18 cellular contexts compared by ENCODE assay signal in the genomic region with DNA sequence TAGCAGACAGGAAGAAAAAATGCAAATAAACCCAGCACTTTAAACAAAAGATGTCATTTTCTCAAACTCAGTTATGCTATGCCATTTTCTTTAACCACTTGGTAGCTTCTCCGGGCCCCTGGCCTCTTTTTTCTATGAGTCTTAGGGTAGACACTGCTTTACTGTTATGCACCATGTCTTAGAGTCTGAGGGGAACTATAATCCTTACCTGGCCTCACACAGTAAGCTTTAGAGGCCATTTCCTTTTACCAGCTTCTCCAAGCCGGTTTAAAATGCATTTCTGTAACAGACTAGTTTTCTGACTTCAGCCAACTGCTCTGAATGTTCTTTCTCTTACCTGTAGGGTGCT.
DNase-seq lines count a peak whose midpoint lies in the region; ATAC-seq and TF ChIP-seq lines count a peak whose summit lies in the region.
"Had no signal": no experiment of that assay in that cellular context is flagged by ENCODE, and none has a peak within 500 bp of the region (broad histone marks: within the 10 kb centered on the region; RNA-seq: fewer than 3 reads in every experiment).

No MANE protein-coding gene starts in this region.

- H4K20me1 ChIP-seq in GM23338 (replicated peaks; ENCODE audit: insufficient read depth) (no peaks in the 10 kb centered on the region), hepatocyte (ENCODE audit: insufficient read depth, poor library complexity, severe bottlenecking) (no peaks in the 10 kb centered on the region)

- H3K9me2 ChIP-seq in GM23338 (ENCODE audit: insufficient read depth) (no peaks in the 10 kb centered on the region), hepatocyte (replicated peaks; ENCODE audit: insufficient read depth) (no peaks in the 10 kb centered on the region)

- peak overlapping the region; percentile 14; the same call in 1 of the 2 replicates for H3K27ac Mint-ChIP-seq in GM23338
- H3K27ac Mint-ChIP-seq: activated CD8-positive, alpha-beta T cell treated with anti-CD3 and anti-CD28 coated beads for 36 hours; naive thymus-derived CD4-positive, alpha-beta T cell; progenitor cell of endocrine pancreas; WTC11 had no signal

- WGBS in hepatocyte (ENCODE audit: low lambda C conversion rate, missing lambda C conversion rate), result 77% methylated on average over 2 of the region's 2 CpGs

- TF ChIP-seq CTCF in GM23338 (conservative IDR thresholded peaks at IDR 0.05; ENCODE audit: low read depth in 2 of 2), result no peak
- TF ChIP-seq CTCF in hepatocyte (IDR thresholded peaks at IDR 0.05; ENCODE audit: poor library complexity), result no peak
- no peak for TF ChIP-seq CTCF in gastrocnemius medialis (IDR thresholded peaks at IDR 0.05 in 4 of 5, conservative IDR thresholded peaks at IDR 0.05 in 1 of 5)

- H3K9me3 ChIP-seq in hepatocyte (ENCODE audit: low read depth), result no peaks in the 10 kb centered on the region
- H3K9me3 ChIP-seq in gastrocnemius medialis, result no peaks in the 10 kb centered on the region

- ATAC-seq in GM23338 (no peak), SK-N-SH treated with all-trans-retinoic acid at 6 μM for 48 hours (peak; percentile 66), gastrocnemius medialis (no peak), HG02588 (IDR thresholded peaks at IDR 0.05; ENCODE audit: unreplicated experiment) (no peak), HG02970 (IDR thresholded peaks at IDR 0.05; ENCODE audit: low FRiP score, unreplicated experiment) (no peak)
- ATAC-seq: activated CD8-positive, alpha-beta T cell treated with anti-CD3 and anti-CD28 coated beads for 36 hours; activated naive CD8-positive, alpha-beta T cell treated with anti-CD3 and anti-CD28 coated beads, Interleukin-2, amount 50 U/mL, for 24 hours; effector memory CD8-positive, alpha-beta T cell; naive thymus-derived CD4-positive, alpha-beta T cell had no signal

- H3K4me1 ChIP-seq in GM23338 (ENCODE audit: insufficient read depth), result no peaks in the 10 kb centered on the region
- peaks cover 14% of the 10 kb centered on the region for H3K4me1 ChIP-seq in hepatocyte (ENCODE audit: insufficient read depth)
- peaks cover 55 to 59% of the 10 kb centered on the region in 2 donors for H3K4me1 ChIP-seq in gastrocnemius medialis

- no peak overlapping the region for H3K4me2 ChIP-seq in GM23338
- H3K4me2 ChIP-seq in hepatocyte, result no peak overlapping the region

- in situ Hi-C loops in gastrocnemius medialis (cut with MboI; ENCODE audit: low sequenced_read_pairs in 4 of 4), result no loop called here

- H3K27ac ChIP-seq in GM23338 (ENCODE audit: low read depth) (no peak overlapping the region), hepatocyte (peak overlapping the region; percentile 49), gastrocnemius medialis (peak overlapping the region; percentile 73 to 82 (median 81))

- peaks cover 3% of the 10 kb centered on the region for H3K4me1 Mint-ChIP-seq in GM23338
- H3K4me1 Mint-ChIP-seq: naive thymus-derived CD4-positive, alpha-beta T cell had no signal

- H3K4me3 ChIP-seq in GM23338 (no peak overlapping the region), hepatocyte (no peak overlapping the region), gastrocnemius medialis (no peak overlapping the region)

- H3K36me3 ChIP-seq in GM23338 (ENCODE audit: insufficient read depth) (no peaks in the 10 kb centered on the region), hepatocyte (replicated peaks; ENCODE audit: insufficient read depth, low read depth) (no peaks in the 10 kb centered on the region), gastrocnemius medialis (no peaks in the 10 kb centered on the region)

- no peak overlapping the region for H2AFZ ChIP-seq in GM23338
- no peak overlapping the region for H2AFZ ChIP-seq in hepatocyte

- no peak for TF ChIP-seq POLR2A in gastrocnemius medialis (IDR thresholded peaks at IDR 0.05)

- H3K4me3 Mint-ChIP-seq in GM23338, result no peak overlapping the region
- H3K4me3 Mint-ChIP-seq: activated CD8-positive, alpha-beta T cell treated with anti-CD3 and anti-CD28 coated beads for 36 hours; activated naive CD8-positive, alpha-beta T cell treated with anti-CD3 and anti-CD28 coated beads, Interleukin-2, amount 50 U/mL, for 24 hours; activated T-cell treated with anti-CD3 and anti-CD28 coated beads, Interleukin-2, amount 50 U/mL, for 72 hours; effector memory CD8-positive, alpha-beta T cell; naive thymus-derived CD4-positive, alpha-beta T cell; stimulated activated naive CD8-positive, alpha-beta T cell treated with anti-CD3 and anti-CD28 coated beads, Interleukin-15, Interleukin-2, amounts not matched to agents 100 ng/mL and 50 ng/mL, for 24 hours; WTC11 had no signal

- DNase-seq in GM23338 (ENCODE audit: low spot score) (no peak), hepatocyte (ENCODE audit: low spot score) (no peak), gastrocnemius medialis (no peak), NK-92 (lab: John Stamatoyannopoulos, UW; ENCODE audit: unreplicated experiment) (no peak)
- DNase-seq in activated CD8-positive, alpha-beta memory T cell treated with anti-CD3 and anti-CD28 coated beads, Interleukin-2, amount 50 U/mL, for 4 hours, result no peak
- DNase-seq: activated CD8-positive, alpha-beta T cell treated with anti-CD3 and anti-CD28 coated beads for 36 hours; activated naive CD8-positive, alpha-beta T cell treated with anti-CD3 and anti-CD28 coated beads, Interleukin-2, amount 50 U/mL, for 24 hours; activated T-cell treated with anti-CD3 and anti-CD28 coated beads, Interleukin-2, amount 50 U/mL, for 72 hours; effector memory CD8-positive, alpha-beta T cell; naive thymus-derived CD4-positive, alpha-beta T cell; NCI-H1436; T-helper 2 cell had no signal

- no peaks in the 10 kb centered on the region for H3K27me3 Mint-ChIP-seq in GM23338 (ENCODE audit: insufficient read depth, low read depth, poor library complexity)
- H3K27me3 Mint-ChIP-seq: activated CD8-positive, alpha-beta T cell treated with anti-CD3 and anti-CD28 coated beads for 36 hours; activated naive CD8-positive, alpha-beta T cell treated with anti-CD3 and anti-CD28 coated beads, Interleukin-2, amount 50 U/mL, for 24 hours; effector memory CD8-positive, alpha-beta T cell; naive thymus-derived CD4-positive, alpha-beta T cell; progenitor cell of endocrine pancreas; stimulated activated naive CD8-positive, alpha-beta T cell treated with anti-CD3 and anti-CD28 coated beads, Interleukin-15, Interleukin-2, amounts not matched to agents 100 ng/mL and 50 ng/mL, for 24 hours had no signal

- H3K9me3 Mint-ChIP-seq in GM23338, result no peaks in the 10 kb centered on the region
- H3K9me3 Mint-ChIP-seq: activated CD8-positive, alpha-beta T cell treated with anti-CD3 and anti-CD28 coated beads for 36 hours; activated naive CD8-positive, alpha-beta T cell treated with anti-CD3 and anti-CD28 coated beads, Interleukin-2, amount 50 U/mL, for 24 hours; activated T-cell treated with anti-CD3 and anti-CD28 coated beads, Interleukin-2, amount 50 U/mL, for 72 hours; effector memory CD8-positive, alpha-beta T cell; stimulated activated naive CD8-positive, alpha-beta T cell treated with anti-CD3 and anti-CD28 coated beads, Interleukin-15, Interleukin-2, amounts not matched to agents 100 ng/mL and 50 ng/mL, for 24 hours; WTC11 had no signal

- no peaks in the 10 kb centered on the region for H3K79me2 ChIP-seq in GM23338 (replicated peaks; ENCODE audit: insufficient read depth)
- H3K79me2 ChIP-seq in hepatocyte, result no peaks in the 10 kb centered on the region

- intact Hi-C loops in gastrocnemius medialis (cut with DNase I; ENCODE audit: low total_unique reads), result loop anchor here (2.0 kb wide), 1 partner anchor 26 kb away; no protein-coding TSS in a partner anchor

- no peaks in the 10 kb centered on the region for H3F3A ChIP-seq in GM23338 (replicated peaks; ENCODE audit: low read depth)

- no peaks in the 10 kb centered on the region; the same call in 2 of the 3 replicates for H3K36me3 Mint-ChIP-seq in GM23338 (ENCODE audit: low read depth)
- H3K36me3 Mint-ChIP-seq: WTC11 had no signal

- H3K27me3 ChIP-seq in GM23338 (ENCODE audit: insufficient read depth) (no peaks in the 10 kb centered on the region), hepatocyte (no peaks in the 10 kb centered on the region), gastrocnemius medialis (no peaks in the 10 kb centered on the region)

TF ChIP-seq in GM23338, 12 proteins besides CTCF, POLR2A, EP300 and RAD21 (continues in another document):
- no peak for TF ChIP-seq STAT1 (IDR thresholded peaks at IDR 0.05; ENCODE audit: unreplicated experiment)
- no peak for TF ChIP-seq POLR2AphosphoS5 (IDR thresholded peaks at IDR 0.05; ENCODE audit: low read depth)
- no peak for TF ChIP-seq CREB1 (CRISPR knock-in tag; IDR thresholded peaks at IDR 0.05; ENCODE audit: low read depth)
- no peak for TF ChIP-seq ZNF114 (CRISPR knock-in tag; IDR thresholded peaks at IDR 0.05)

TF ChIP-seq in SK-N-SH treated with all-trans-retinoic acid at 6 μM for 48 hours, 23 proteins besides CTCF, POLR2A, EP300 and RAD21 (continues in another document):
- TF ChIP-seq PATZ1 (CRISPR knock-in tag; IDR thresholded peaks at IDR 0.05; ENCODE audit: borderline replicate concordance), result no peak
- TF ChIP-seq ISL1 (CRISPR knock-in tag; IDR thresholded peaks at IDR 0.05), result no peak
